Comparison of ENCODE assay signal across 10 cellular contexts in genomic region chr3:194296448-194296831, GRCh38. TPM values are rescaled to one million over a fixed set of nuclear protein-coding genes. Genes with fewer than 3 reads are reported as not detected.
DNase-seq lines count a peak whose midpoint lies in the region; ATAC-seq and TF ChIP-seq lines count a peak whose summit lies in the region.
"Had no signal": no experiment of that assay in that cellular context is flagged by ENCODE, and none has a peak within 500 bp of the region (broad histone marks: within the 10 kb centered on the region; RNA-seq: fewer than 3 reads in every experiment).

No MANE protein-coding gene starts in this region.

- no peaks in the 10 kb centered on the region for H3K9me2 ChIP-seq in PC-9 (ENCODE audit: insufficient read depth)

- H3K27me3 Mint-ChIP-seq in neural crest cell (ENCODE audit: low read depth), result peaks cover 47% of the 10 kb centered on the region
- H3K27me3 Mint-ChIP-seq in activated T-cell treated with anti-CD3 and anti-CD28 coated beads, Interleukin-2, amount 50 U/mL, for 24 hours, result peaks cover 6% of the 10 kb centered on the region

- H3K27me3 ChIP-seq in PC-9 (ENCODE audit: insufficient read depth, low read depth), result no peaks in the 10 kb centered on the region

- peak; percentile 81 for DNase-seq in AG10803 (ENCODE audit: low read depth)
- DNase-seq in PC-9, result peak; percentile 94 to 98
- DNase-seq in fibroblast of mammary gland (ENCODE audit: low read depth), result peak; percentile 67
- DNase-seq in neural crest cell (ENCODE audit: low read depth, low spot score), result no peak
- no peak for DNase-seq in NCI-H524 treated with DMSO at 0.1 percent for 48 hours (lab: John Stamatoyannopoulos, UW)
- DNase-seq in G401 (ENCODE audit: low spot score), result no peak
- DNase-seq in activated T-cell treated with anti-CD3 and anti-CD28 coated beads, Interleukin-2, amount 50 U/mL, for 24 hours, result no peak

- no peaks in the 10 kb centered on the region for H3K79me2 ChIP-seq in PC-9 (ENCODE audit: low read depth)

- H3K4me1 ChIP-seq in PC-9 (replicated peaks; ENCODE audit: insufficient read depth), result peaks cover 67% of the 10 kb centered on the region

- in situ Hi-C loops in G401 (cut with HindIII; ENCODE audit: low sequenced_read_pairs), result no loop called here

- POLR2A ChIA-PET in PC-9 (lab: Charles Lee; ENCODE audit: unreplicated experiment), result interaction anchor here (0.7 to 0.8 kb wide), 2 partner anchors 26 to 151 kb away, joined by 6 to 21 read pairs; no protein-coding TSS in a partner anchor

- TF ChIP-seq CTCF in AG10803 (conservative IDR thresholded peaks at IDR 0.05; ENCODE audit: low read length), result no peak
- no peak for TF ChIP-seq CTCF in PC-9 (conservative IDR thresholded peaks at IDR 0.05)
- no peak for TF ChIP-seq CTCF in fibroblast of mammary gland (conservative IDR thresholded peaks at IDR 0.05; ENCODE audit: control insufficient read depth, insufficient read depth, low read depth, low read length)
- peak; percentile 26 for TF ChIP-seq CTCF in neural crest cell (conservative IDR thresholded peaks at IDR 0.05)

- peak overlapping the region; percentile 90 for H2AFZ ChIP-seq in PC-9

- H3F3A ChIP-seq in PC-9 (ENCODE audit: insufficient read depth, low read depth), result peaks cover 25% of the 10 kb centered on the region

- H3K27ac ChIP-seq in PC-9, result peak overlapping the region; percentile 97

- H3K36me3 ChIP-seq in PC-9 (ENCODE audit: low read depth), result no peaks in the 10 kb centered on the region

- H3K4me3 ChIP-seq in AG10803 (ENCODE audit: low read length) (peak overlapping the region; percentile 26), PC-9 (peak overlapping the region; percentile 57), fibroblast of mammary gland (ENCODE audit: control insufficient read depth, low read depth, low read length) (peak overlapping the region; percentile 19)

- peaks cover 40% of the 10 kb centered on the region for H3K4me1 Mint-ChIP-seq in neural crest cell
- H3K4me1 Mint-ChIP-seq in activated T-cell treated with anti-CD3 and anti-CD28 coated beads, Interleukin-2, amount 50 U/mL, for 24 hours (ENCODE audit: low read depth), result peaks cover 5% of the 10 kb centered on the region

- no TSS peak for BruUV-seq in PC-9 (replicated peaks; lab: Mats Ljungman, UMichigan)

- no peak for ATAC-seq in GM19023 (IDR thresholded peaks at IDR 0.05; ENCODE audit: unreplicated experiment)

- H3K4me2 ChIP-seq in PC-9, result peak overlapping the region; percentile 91

- H3K36me3 Mint-ChIP-seq in neural crest cell (ENCODE audit: low read depth), result no peaks in the 10 kb centered on the region
- H3K36me3 Mint-ChIP-seq in activated T-cell treated with anti-CD3 and anti-CD28 coated beads, Interleukin-2, amount 50 U/mL, for 24 hours (ENCODE audit: low read depth), result no peaks in the 10 kb centered on the region

- no peaks in the 10 kb centered on the region for H3K9me3 Mint-ChIP-seq in neural crest cell
- H3K9me3 Mint-ChIP-seq in activated T-cell treated with anti-CD3 and anti-CD28 coated beads, Interleukin-2, amount 50 U/mL, for 24 hours, result no peaks in the 10 kb centered on the region

- peak overlapping the region; percentile 86 for H3K27ac Mint-ChIP-seq in neural crest cell (ENCODE audit: unreplicated experiment)
- H3K27ac Mint-ChIP-seq in activated T-cell treated with anti-CD3 and anti-CD28 coated beads, Interleukin-2, amount 50 U/mL, for 24 hours, result no peak overlapping the region

- H4K20me1 ChIP-seq in PC-9 (ENCODE audit: insufficient read depth), result no peaks in the 10 kb centered on the region

- intact Hi-C loops in PC-9 (cut with micrococcal nuclease; ENCODE audit: unreplicated experiment), result loop anchor here (1.0 to 2.0 kb wide), 8 partner anchors 19 to 514 kb away; partner anchors contain the start of gene HES1

- no peaks in the 10 kb centered on the region for H3K9me3 ChIP-seq in PC-9 (ENCODE audit: insufficient read depth, low read depth)

- H3K4me3 Mint-ChIP-seq in neural crest cell, result peak overlapping the region; percentile 78
- H3K4me3 Mint-ChIP-seq in activated T-cell treated with anti-CD3 and anti-CD28 coated beads, Interleukin-2, amount 50 U/mL, for 24 hours, result no peak overlapping the region

- CTCF ChIA-PET in PC-9 (lab: Charles Lee), result interaction anchor here (0.6 to 0.8 kb wide), 3 partner anchors 16 to 32 kb away, joined by 4 to 18 read pairs (median 8); no protein-coding TSS in a partner anchor

RNA-seq across cellular contexts. Expression of gene CPN2, which starts 54.7 kb away (rescaled TPM):
- total RNA-seq in PC-9 (2021) (not detected in 2 replicates), neural crest cell (not detected in 2 replicates)
- total RNA-seq in G401 (2014; rRNA removed; shearing (Covaris generic)), result not detected in 2 replicates
- total RNA-seq: dermis microvascular lymphatic vessel endothelial cell; T-helper 1 cell treated with Interleukin-12 subunit alpha and Interleukin-12 subunit beta and Interleukin-4 antibody, amounts not matched to agents 30 ng/mL and 1 ng/mL, for 36 hours had no signal

Comparison
In these comparisons a context has a peak if more than half of its experiments do, and no peak if none do; other contexts are left out.
1. DNase-seq: peak in AG10803 (single experiment), PC-9 (2 of 2) and fibroblast of mammary gland (single experiment); none in neural crest cell (single experiment), NCI-H524 treated with DMSO at 0.1 percent for 48 hours (single experiment), G401 (single experiment) and activated T-cell treated with anti-CD3 and anti-CD28 coated beads, Interleukin-2, amount 50 U/mL, for 24 hours (single experiment).
2. Peak in every context shown above with its lines, with median percentiles within 50 percentile points of each other: H3K4me3 ChIP-seq.